In the genomic region with DNA sequence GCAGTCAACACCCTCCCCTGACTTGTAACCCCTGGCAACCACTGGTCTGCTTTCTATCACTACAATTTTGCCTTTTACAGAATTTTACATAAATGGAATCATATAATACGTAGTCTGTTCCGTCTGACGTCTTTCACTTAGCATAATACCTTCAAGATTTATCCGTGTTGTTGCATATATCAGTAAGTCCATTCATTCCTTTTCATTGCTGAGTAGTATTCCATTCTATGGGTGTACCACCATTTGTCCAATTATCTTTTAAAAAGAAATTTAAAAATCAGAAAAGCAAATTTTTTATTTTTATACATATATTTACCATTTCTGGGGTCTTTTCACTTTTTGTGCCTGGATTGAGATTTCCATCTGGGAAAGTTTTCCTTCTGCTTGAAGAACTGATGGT, we compare ENCODE assay signal across 12 cellular contexts. TPM values are rescaled to one million over a fixed set of nuclear protein-coding genes. Genes with fewer than 3 reads are reported as not detected.
"Had no signal": no experiment of that assay in that cellular context is flagged by ENCODE, and none has a peak within 500 bp of the region (broad histone marks: within the 10 kb centered on the region; RNA-seq: fewer than 3 reads in every experiment).

No MANE protein-coding gene starts in this region.

- H3K27ac ChIP-seq: GM23248 had no signal

- H3K4me2 ChIP-seq: GM23338 had no signal

- H3K36me3 ChIP-seq: HAP-1 had no signal

- H3K4me3 ChIP-seq: GM23248, GM23338, HAP-1 had no signal

- DNase-seq: GM23248, GOT3, H7, H9, HCEC 1CT, HFFc6 had no signal

- H3K9ac ChIP-seq: GM23248 had no signal

- ATAC-seq: GM23338, HCT116 had no signal

- H3K9me3 ChIP-seq: HAP-1 had no signal

- H2AFZ ChIP-seq: GM23248 had no signal

- FAIRE-seq: H1, H54 had no signal

RNA-seq across cellular contexts. Expression of gene NOX5, which starts 35.5 kb away (rescaled TPM):
- total RNA-seq: H1, H4, H7 had no signal
- polyA plus RNA-seq: GM23248, GM23338 had no signal
